ENCODE assay signal across 8 cellular contexts in genomic region chr1:161046574-161047167, GRCh38. TPM values are rescaled to one million over a fixed set of nuclear protein-coding genes. Genes with fewer than 3 reads are reported as not detected.
A peak's percentile ranks its signal among the peaks of the same experiment; 100 is the strongest.
DNase-seq lines count a peak whose midpoint lies in the region; ATAC-seq and TF ChIP-seq lines count a peak whose summit lies in the region.

No MANE protein-coding gene starts in this region.

- intact Hi-C loops in ascending aorta (cut with DNase I): loop anchor here (1.0 to 10.0 kb wide), 5 partner anchors 51 to 348 kb away; partner anchors contain the start of genes NDUFS2, NIT1, PFDN2 and PPOX
- intact Hi-C loops in sciatic nerve (cut with DNase I): no loop called here

- H3K36me3 ChIP-seq in ACC112 (ENCODE audit: insufficient read depth, low read length) (no peaks in the 10 kb centered on the region; the same call in 1 of the 2 replicates), ascending aorta (peaks cover 13% of the 10 kb centered on the region in 2 donors)

- no peaks in the 10 kb centered on the region for H3K27me3 Mint-ChIP-seq in memory B cell

- ATAC-seq in GM18907 (IDR thresholded peaks at IDR 0.05; ENCODE audit: unreplicated experiment) (peak; percentile 40), HG03571 (IDR thresholded peaks at IDR 0.05; ENCODE audit: unreplicated experiment) (peak; percentile 28), memory B cell (ENCODE audit: low read depth) (peak; percentile 56), sciatic nerve (no peak)

- H2AFZ ChIP-seq in ACC112 (ENCODE audit: low read length, unreplicated experiment): peak overlapping the region; percentile 59

- peaks cover 37% of the 10 kb centered on the region for H3K36me3 Mint-ChIP-seq in memory B cell

- H3K4me1 ChIP-seq in ACC112 (ENCODE audit: control insufficient read depth, insufficient read depth, low read length, unreplicated experiment): peaks cover 10% of the 10 kb centered on the region
- H3K4me1 ChIP-seq in ascending aorta: peaks cover 6 to 13% of the 10 kb centered on the region in 2 donors

- no peaks in the 10 kb centered on the region for H3K27me3 ChIP-seq in ACC112 (ENCODE audit: insufficient read depth, low read length)
- H3K27me3 ChIP-seq in ascending aorta: no peaks in the 10 kb centered on the region

- TF ChIP-seq CTCF in ascending aorta (IDR thresholded peaks at IDR 0.05): no peak

- H3K27ac ChIP-seq in ACC112 (ENCODE audit: low read depth, low read length): peak overlapping the region; percentile 90
- peak overlapping the region; percentile 93 to 96 for H3K27ac ChIP-seq in ascending aorta

- peaks cover 19% of the 10 kb centered on the region for H3K79me2 ChIP-seq in ACC112 (ENCODE audit: control insufficient read depth, insufficient read depth, low read length, unreplicated experiment)

- no peaks in the 10 kb centered on the region for H3K9me3 Mint-ChIP-seq in memory B cell

- H3K4me3 ChIP-seq in ACC112 (ENCODE audit: low read depth, low read length): peak overlapping the region; percentile 90
- peak overlapping the region; percentile 63 to 95 for H3K4me3 ChIP-seq in ascending aorta

- no peak for DNase-seq in ascending aorta (ENCODE audit: low spot score in 2 of 2)
- peak; percentile 46 to 53 for DNase-seq in memory B cell (ENCODE audit: low spot score in 2 of 2)
- no peak for DNase-seq in sciatic nerve (ENCODE audit: low spot score)
- DNase-seq in mucosa of gallbladder (ENCODE audit: low spot score): no peak
- DNase-seq in RKO (ENCODE audit: low spot score): no peak

- H3K4me3 Mint-ChIP-seq in memory B cell: peak overlapping the region; percentile 94

- peaks cover 36% of the 10 kb centered on the region for H3K4me1 Mint-ChIP-seq in memory B cell

- H3K27ac Mint-ChIP-seq in memory B cell: peak overlapping the region; percentile 97

- H3K9me3 ChIP-seq in ascending aorta: no peaks in the 10 kb centered on the region

RNA-seq across cellular contexts. Expression of gene USF1, which starts 0.9 kb away (rescaled TPM):
- total RNA-seq in ascending aorta (68.5 TPM), sciatic nerve (58.0 TPM), mucosa of gallbladder (58.8 TPM)

RNA-seq across cellular contexts. Expression of gene TSTD1, which starts 7.9 kb away (rescaled TPM):
- not detected for total RNA-seq in ascending aorta
- 13.1 TPM for total RNA-seq in sciatic nerve
- 70.9 TPM for total RNA-seq in mucosa of gallbladder

RNA-seq across cellular contexts. Expression of gene ARHGAP30, which starts 23.0 kb away (rescaled TPM):
- total RNA-seq in ascending aorta (14.7 TPM), sciatic nerve (13.7 TPM), mucosa of gallbladder (16.2 TPM)

RNA-seq across cellular contexts. Expression of gene F11R, which starts 25.7 kb away (rescaled TPM):
- total RNA-seq in ascending aorta (19.9 TPM), sciatic nerve (20.3 TPM), mucosa of gallbladder (173 TPM)

RNA-seq across cellular contexts. Expression of gene NECTIN4, which starts 42.7 kb away (rescaled TPM):
- total RNA-seq in ascending aorta (not detected), sciatic nerve (0.09 TPM), mucosa of gallbladder (20.3 TPM)

Comparison
In these comparisons a context has a peak if more than half of its experiments do, and no peak if none do; other contexts are left out.
1. DNase-seq: peak in memory B cell (2 of 2); none in ascending aorta (0 of 2), sciatic nerve (single experiment), mucosa of gallbladder (single experiment) and RKO (single experiment).